Comparison of ENCODE assay signal across 9 cellular contexts in the genomic region with DNA sequence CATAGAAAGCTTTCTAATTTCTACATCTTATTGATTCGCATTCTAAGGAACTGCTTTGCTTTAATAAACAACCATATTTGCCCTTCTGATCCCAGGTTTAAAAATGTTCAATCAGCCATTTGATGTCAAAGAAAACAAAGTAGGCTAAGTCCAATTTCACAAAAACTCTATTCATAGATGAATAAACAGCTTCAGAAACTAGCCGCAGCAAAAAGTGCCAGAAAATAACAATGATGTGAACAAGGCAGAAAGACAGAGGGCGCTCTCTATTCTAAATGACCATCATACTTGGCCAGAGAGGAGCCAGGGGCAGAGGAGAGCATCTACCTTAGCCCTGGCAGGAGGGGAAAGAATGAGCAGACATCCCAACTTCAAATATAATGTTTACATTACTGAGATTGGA. TPM values are rescaled to one million over a fixed set of nuclear protein-coding genes. Genes with fewer than 3 reads are reported as not detected.
A peak's percentile ranks its signal among the peaks of the same experiment; 100 is the strongest.
DNase-seq lines count a peak whose midpoint lies in the region; ATAC-seq and TF ChIP-seq lines count a peak whose summit lies in the region.
"Had no signal": no experiment of that assay in that cellular context is flagged by ENCODE, and none has a peak within 500 bp of the region (broad histone marks: within the 10 kb centered on the region; RNA-seq: fewer than 3 reads in every experiment).

No MANE protein-coding gene starts in this region.

- peaks cover 3% of the 10 kb centered on the region; the same call in 1 of the 2 replicates for H3K36me3 ChIP-seq in MG63

- ATAC-seq in GM18873 (IDR thresholded peaks at IDR 0.05; ENCODE audit: low FRiP score, unreplicated experiment), result no peak

- TF ChIP-seq POLR2A in NB4 (IDR thresholded peaks at IDR 0.05; ENCODE audit: extremely low read depth, insufficient read length), result no peak

- peak; percentile 21 for TF ChIP-seq CTCF in NB4 (IDR thresholded peaks at IDR 0.05; ENCODE audit: low read depth, low read length)

- no peak overlapping the region for H3K4me3 ChIP-seq in NB4 (ENCODE audit: low read depth, low read length)
- no peak overlapping the region for H3K4me3 ChIP-seq in MG63

- DNase-seq in COLO829 (ENCODE audit: low spot score) (peak; percentile 69), NB4 (ENCODE audit: low read depth) (no peak), lung microvascular endothelial cell (ENCODE audit: low read depth in 2 of 2) (peak; percentile 51 to 75), mesenteric fat pad (ENCODE audit: low spot score) (no peak), MG63 (no peak)
- DNase-seq in activated T-cell treated with anti-CD3 and anti-CD28 coated beads, Interleukin-2, amount 50 U/mL, for 48 hours, result no peak
- DNase-seq: NCI-H2227 treated with DMSO at 0.1 percent for 48 hours had no signal

- H3K27ac ChIP-seq in cingulate gyrus (ENCODE audit: low read depth, low read length), result peak overlapping the region; percentile 93

- H3K27me3 ChIP-seq in MG63, result no peaks in the 10 kb centered on the region

- H3K9me3 ChIP-seq in MG63, result no peaks in the 10 kb centered on the region

RNA-seq across cellular contexts. Expression of a gene that starts 9.7 kb away (rescaled TPM):
- total RNA-seq in lung microvascular endothelial cell (3.5 and 8.1 TPM in 2 replicates), mesenteric fat pad (9.9 TPM)
- 12.1 and 29.2 TPM in 2 replicates for total RNA-seq in MG63 (2014; rRNA removed; shearing (Covaris generic); ENCODE audit: low replicate concordance)

Comparison
In these comparisons a context has a peak if more than half of its experiments do, and no peak if none do; other contexts are left out.
1. DNase-seq: peak in COLO829 (single experiment) and lung microvascular endothelial cell (2 of 2); none in NB4 (single experiment), activated T-cell treated with anti-CD3 and anti-CD28 coated beads, Interleukin-2, amount 50 U/mL, for 48 hours (0 of 2), mesenteric fat pad (single experiment) and MG63 (single experiment).